Comparison of ENCODE assay signal across 9 cellular contexts in the genomic region with DNA sequence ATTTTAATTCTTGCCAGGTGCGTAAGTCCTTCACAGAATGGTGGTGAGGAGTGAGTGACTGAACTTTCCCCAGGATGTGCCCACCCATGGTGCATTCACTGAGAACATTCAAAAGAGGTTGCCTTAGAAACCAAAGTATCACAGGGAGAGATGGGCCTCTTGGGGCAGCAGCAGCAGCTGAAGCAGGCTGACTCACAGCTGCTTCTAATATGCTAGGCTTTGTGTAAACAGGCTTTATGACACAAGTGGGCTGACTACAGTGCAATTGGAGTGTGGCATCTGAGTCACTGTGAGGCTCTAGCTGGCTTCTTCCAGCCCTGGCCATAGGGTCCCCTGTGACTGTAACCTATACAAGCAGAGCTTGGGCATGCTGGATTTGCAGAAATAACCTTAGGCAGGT. TPM values are rescaled to one million over a fixed set of nuclear protein-coding genes. Genes with fewer than 3 reads are reported as not detected.
A peak's percentile ranks its signal among the peaks of the same experiment; 100 is the strongest.
DNase-seq lines count a peak whose midpoint lies in the region; ATAC-seq and TF ChIP-seq lines count a peak whose summit lies in the region.
"Had no signal": no experiment of that assay in that cellular context is flagged by ENCODE, and none has a peak within 500 bp of the region (broad histone marks: within the 10 kb centered on the region; RNA-seq: fewer than 3 reads in every experiment).

No MANE protein-coding gene starts in this region.

- H3K36me3 ChIP-seq in Loucy (ENCODE audit: insufficient read depth, low read length) (no peaks in the 10 kb centered on the region), neural progenitor cell (no peaks in the 10 kb centered on the region)

- peaks cover 25% of the 10 kb centered on the region for H3K4me1 ChIP-seq in Loucy (ENCODE audit: insufficient read depth, low read length, poor library complexity, severe bottlenecking)
- H3K4me1 ChIP-seq in neural progenitor cell, result peaks cover 57% of the 10 kb centered on the region

- H3K27me3 ChIP-seq in Loucy (ENCODE audit: insufficient read depth, low read length, poor library complexity, severe bottlenecking) (no peaks in the 10 kb centered on the region), neural progenitor cell (no peaks in the 10 kb centered on the region)

- H2AFZ ChIP-seq in Loucy (ENCODE audit: low read length), result no peak overlapping the region
- no peak overlapping the region for H2AFZ ChIP-seq in neural progenitor cell (replicated peaks)

- peak overlapping the region; percentile 97 for H3K27ac Mint-ChIP-seq in neural progenitor cell
- H3K27ac Mint-ChIP-seq: natural killer cell treated with Interleukin-12 subunit alpha and Interleukin-12 subunit beta and Interleukin-15 and Interleukin-18, amount 100 ng/mL, for 72 hours had no signal

- H4K20me1 ChIP-seq in Loucy (ENCODE audit: insufficient read depth, low read length, poor library complexity, severe bottlenecking) (no peaks in the 10 kb centered on the region), neural progenitor cell (ENCODE audit: low read depth) (no peaks in the 10 kb centered on the region)

- peak overlapping the region; percentile 28 for H3K4me3 Mint-ChIP-seq in neural progenitor cell
- H3K4me3 Mint-ChIP-seq: natural killer cell treated with Interleukin-12 subunit alpha and Interleukin-12 subunit beta and Interleukin-15 and Interleukin-18, amount 100 ng/mL, for 72 hours had no signal

- no peak overlapping the region for H3K4me2 ChIP-seq in Loucy (ENCODE audit: low read depth, low read length, poor library complexity, severe bottlenecking)
- peak overlapping the region; percentile 68 for H3K4me2 ChIP-seq in neural progenitor cell

- no peak overlapping the region for H3K4me3 ChIP-seq in Loucy (ENCODE audit: low read length, poor library complexity, severe bottlenecking)
- H3K4me3 ChIP-seq in epithelial cell of proximal tubule (ENCODE audit: low read depth, low read length), result no peak overlapping the region
- H3K4me3 ChIP-seq in neural progenitor cell, result peak overlapping the region; percentile 25

- peak; percentile 27 for TF ChIP-seq CTCF in Loucy (conservative IDR thresholded peaks at IDR 0.05; ENCODE audit: low read length)
- TF ChIP-seq CTCF in epithelial cell of proximal tubule (conservative IDR thresholded peaks at IDR 0.05; ENCODE audit: low read depth, low read length), result peak; percentile 27
- no peak for TF ChIP-seq CTCF in neural progenitor cell (IDR thresholded peaks at IDR 0.05)

- H3K9me3 Mint-ChIP-seq in neural progenitor cell, result peaks cover 11% of the 10 kb centered on the region
- H3K9me3 Mint-ChIP-seq: natural killer cell treated with Interleukin-12 subunit alpha and Interleukin-12 subunit beta and Interleukin-15 and Interleukin-18, amount 100 ng/mL, for 72 hours had no signal

- H3K36me3 Mint-ChIP-seq in neural progenitor cell, result peaks cover 3% of the 10 kb centered on the region
- H3K36me3 Mint-ChIP-seq: natural killer cell treated with Interleukin-12 subunit alpha and Interleukin-12 subunit beta and Interleukin-15 and Interleukin-18, amount 100 ng/mL, for 72 hours had no signal

- H3K27ac ChIP-seq in neural progenitor cell, result no peak overlapping the region

- H3K4me1 Mint-ChIP-seq in neural progenitor cell, result peaks cover 71% of the 10 kb centered on the region

- H3F3A ChIP-seq in Loucy (ENCODE audit: low read depth) (no peaks in the 10 kb centered on the region), neural progenitor cell (ENCODE audit: low read depth) (peaks cover 31% of the 10 kb centered on the region)

- no peak for ATAC-seq in HG02623 (IDR thresholded peaks at IDR 0.05; ENCODE audit: unreplicated experiment)
- ATAC-seq in GM21381 (IDR thresholded peaks at IDR 0.05; ENCODE audit: unreplicated experiment), result no peak
- ATAC-seq in HG03439 (IDR thresholded peaks at IDR 0.05; ENCODE audit: unreplicated experiment), result no peak

- peaks cover 7% of the 10 kb centered on the region for H3K27me3 Mint-ChIP-seq in neural progenitor cell (ENCODE audit: insufficient read depth, low read depth)
- H3K27me3 Mint-ChIP-seq: natural killer cell treated with Interleukin-12 subunit alpha and Interleukin-12 subunit beta and Interleukin-15 and Interleukin-18, amount 100 ng/mL, for 72 hours had no signal

- H3K9ac ChIP-seq in Loucy (ENCODE audit: low read depth, low read length, poor library complexity, severe bottlenecking) (no peak overlapping the region), neural progenitor cell (no peak overlapping the region)

- H3K9me2 ChIP-seq in Loucy (replicated peaks; ENCODE audit: low read depth, low read length), result no peaks in the 10 kb centered on the region

- H3K79me2 ChIP-seq in Loucy (ENCODE audit: insufficient read depth, low read length) (no peaks in the 10 kb centered on the region), neural progenitor cell (ENCODE audit: low read depth) (no peaks in the 10 kb centered on the region)

- peak; percentile 77 for DNase-seq in DMS 273 (lab: John Stamatoyannopoulos, UW; ENCODE audit: unreplicated experiment)
- peak; percentile 94 for DNase-seq in RKO (ENCODE audit: low spot score)
- peak; percentile 68 for DNase-seq in epithelial cell of proximal tubule (ENCODE audit: low read depth)
- peak; percentile 76 for DNase-seq in neural progenitor cell (ENCODE audit: low spot score)

- H3K9me3 ChIP-seq in Loucy (ENCODE audit: insufficient read depth, low read depth, low read length) (0 out of 2 replicates have a peak, but pooled peaks cover 3% of the 10 kb centered on the region), neural progenitor cell (ENCODE audit: low read depth) (no peaks in the 10 kb centered on the region)

RNA-seq across cellular contexts. Expression of a gene that starts 12.6 kb away (rescaled TPM):
- total RNA-seq in epithelial cell of proximal tubule (7.7 and 13.5 TPM in 2 replicates), neural progenitor cell (ENCODE audit: low replicate concordance) (10.1 and 25.8 TPM in 2 replicates)

RNA-seq across cellular contexts. Expression of a gene that starts 12.8 kb away (rescaled TPM):
- total RNA-seq in epithelial cell of proximal tubule (64.2 and 74.1 TPM in 2 replicates), neural progenitor cell (ENCODE audit: low replicate concordance) (116 and 135 TPM in 2 replicates)

RNA-seq across cellular contexts. Expression of a gene that starts 53.8 kb away (rescaled TPM):
- total RNA-seq in epithelial cell of proximal tubule (4.7 and 5.1 TPM in 2 replicates), neural progenitor cell (ENCODE audit: low replicate concordance) (2.8 and 4.3 TPM in 2 replicates)
- total RNA-seq: natural killer cell treated with Interleukin-12 subunit alpha and Interleukin-12 subunit beta and Interleukin-15 and Interleukin-18, amount 100 ng/mL, for 72 hours had no signal
